In the genomic region with DNA sequence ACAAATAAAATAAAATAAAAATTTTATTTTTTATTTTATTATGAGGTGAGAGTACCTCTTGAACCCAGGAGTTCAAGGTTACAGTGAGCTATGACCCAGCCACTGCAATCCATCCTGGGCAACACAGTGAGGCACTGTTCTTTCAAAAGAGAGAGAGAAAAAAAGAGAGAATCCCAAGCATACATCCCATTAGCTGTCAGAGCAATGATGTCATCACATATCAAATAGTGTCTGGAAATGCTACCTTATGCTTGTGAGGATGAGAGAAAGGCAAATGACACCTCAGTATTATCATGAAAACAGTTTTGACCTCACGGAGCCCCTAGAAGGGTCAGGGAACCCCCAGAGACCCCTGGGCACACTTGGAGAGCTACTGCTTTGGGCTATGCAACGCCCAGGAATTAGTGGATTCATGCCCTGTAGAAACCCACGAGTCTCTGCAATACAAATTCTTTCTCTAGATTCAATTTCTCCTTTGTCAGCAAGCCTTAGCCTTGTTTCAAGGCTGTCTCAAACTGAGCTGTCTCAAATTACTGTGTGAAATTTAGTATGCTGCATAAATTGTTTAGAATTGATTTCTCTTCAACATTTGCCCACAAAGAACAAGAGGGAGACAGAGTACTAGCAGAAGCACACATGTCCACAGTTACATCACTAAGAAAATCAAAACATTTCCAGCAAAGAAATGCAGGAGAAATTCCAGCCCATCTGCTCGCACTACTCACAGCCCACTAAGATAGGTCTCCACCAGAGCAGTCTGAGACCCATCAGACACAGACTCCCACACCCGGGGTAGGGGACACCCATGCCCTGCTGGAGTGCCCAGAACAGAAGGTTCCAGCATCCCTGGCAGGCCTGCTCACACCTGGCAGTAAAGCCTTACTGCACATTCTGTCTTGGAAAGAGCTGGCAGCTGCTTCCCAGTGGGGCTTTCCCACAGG, we compare ENCODE assay signal across 10 cellular contexts. TPM values are rescaled to one million over a fixed set of nuclear protein-coding genes. Genes with fewer than 3 reads are reported as not detected.
DNase-seq lines count a peak whose midpoint lies in the region; ATAC-seq and TF ChIP-seq lines count a peak whose summit lies in the region.
"Had no signal": no experiment of that assay in that cellular context is flagged by ENCODE, and none has a peak within 500 bp of the region (broad histone marks: within the 10 kb centered on the region; RNA-seq: fewer than 3 reads in every experiment).

No MANE protein-coding gene starts in this region.

- H3K27me3 Mint-ChIP-seq in activated naive CD8-positive, alpha-beta T cell, result no peaks in the 10 kb centered on the region
- no peaks in the 10 kb centered on the region for H3K27me3 Mint-ChIP-seq in activated naive CD8-positive, alpha-beta T cell treated with anti-CD3 and anti-CD28 coated beads for 36 hours
- H3K27me3 Mint-ChIP-seq in type B pancreatic cell, result no peaks in the 10 kb centered on the region
- H3K27me3 Mint-ChIP-seq in effector memory CD8-positive, alpha-beta T cell, result no peaks in the 10 kb centered on the region
- H3K27me3 Mint-ChIP-seq: dendritic cell treated with granulocyte-macrophage colony-stimulating factor and Interleukin-4, amounts not matched to agents 40 ng/mL and 50 ng/mL, for 4 days had no signal

- peaks cover 2% of the 10 kb centered on the region for H3K36me3 Mint-ChIP-seq in activated naive CD8-positive, alpha-beta T cell
- H3K36me3 Mint-ChIP-seq in activated naive CD8-positive, alpha-beta T cell treated with anti-CD3 and anti-CD28 coated beads for 36 hours, result peaks cover 18% of the 10 kb centered on the region
- H3K36me3 Mint-ChIP-seq in type B pancreatic cell, result no peaks in the 10 kb centered on the region
- H3K36me3 Mint-ChIP-seq in effector memory CD8-positive, alpha-beta T cell (ENCODE audit: insufficient read depth), result peaks cover 18% of the 10 kb centered on the region

- H3K4me3 ChIP-seq in fibroblast of the aortic adventitia (ENCODE audit: low read depth, low read length), result no peak overlapping the region
- H3K4me3 ChIP-seq: SJSA1 had no signal

- no peak for DNase-seq in activated naive CD8-positive, alpha-beta T cell treated with anti-CD3 and anti-CD28 coated beads for 36 hours
- DNase-seq in fibroblast of the aortic adventitia (ENCODE audit: low read depth) (peak; percentile 22), type B pancreatic cell (ENCODE audit: extremely low spot score, unreplicated experiment) (no peak), NCI-H510A treated with DMSO at 0.1 percent for 48 hours (lab: John Stamatoyannopoulos, UW) (no peak)
- DNase-seq in effector memory CD8-positive, alpha-beta T cell, result no peak
- DNase-seq: NCI-H1694 treated with DMSO at 0.1 percent for 48 hours had no signal

- H3K4me3 Mint-ChIP-seq in activated naive CD8-positive, alpha-beta T cell, result no peak overlapping the region
- no peak overlapping the region for H3K4me3 Mint-ChIP-seq in activated naive CD8-positive, alpha-beta T cell treated with anti-CD3 and anti-CD28 coated beads for 36 hours
- peak overlapping the region; percentile 3 for H3K4me3 Mint-ChIP-seq in type B pancreatic cell
- no peak overlapping the region for H3K4me3 Mint-ChIP-seq in effector memory CD8-positive, alpha-beta T cell
- H3K4me3 Mint-ChIP-seq: dendritic cell treated with granulocyte-macrophage colony-stimulating factor and Interleukin-4, amounts not matched to agents 40 ng/mL and 50 ng/mL, for 4 days had no signal

- no peaks in the 10 kb centered on the region for H3K9me3 Mint-ChIP-seq in activated naive CD8-positive, alpha-beta T cell (ENCODE audit: low read depth)
- no peaks in the 10 kb centered on the region for H3K9me3 Mint-ChIP-seq in activated naive CD8-positive, alpha-beta T cell treated with anti-CD3 and anti-CD28 coated beads for 36 hours
- no peaks in the 10 kb centered on the region for H3K9me3 Mint-ChIP-seq in type B pancreatic cell
- H3K9me3 Mint-ChIP-seq in effector memory CD8-positive, alpha-beta T cell, result no peaks in the 10 kb centered on the region
- H3K9me3 Mint-ChIP-seq: dendritic cell treated with granulocyte-macrophage colony-stimulating factor and Interleukin-4, amounts not matched to agents 40 ng/mL and 50 ng/mL, for 4 days had no signal

- peak overlapping the region; percentile 66 for H3K27ac Mint-ChIP-seq in activated naive CD8-positive, alpha-beta T cell
- no peak overlapping the region for H3K27ac Mint-ChIP-seq in activated naive CD8-positive, alpha-beta T cell treated with anti-CD3 and anti-CD28 coated beads for 36 hours
- peak overlapping the region; percentile 55 for H3K27ac Mint-ChIP-seq in type B pancreatic cell
- peak overlapping the region in 1 of 2 donors; percentile 49 for H3K27ac Mint-ChIP-seq in effector memory CD8-positive, alpha-beta T cell
- H3K27ac Mint-ChIP-seq: dendritic cell treated with granulocyte-macrophage colony-stimulating factor and Interleukin-4, amounts not matched to agents 40 ng/mL and 50 ng/mL, for 4 days had no signal

- H3K4me1 Mint-ChIP-seq in activated naive CD8-positive, alpha-beta T cell (ENCODE audit: low read depth), result peaks cover 54% of the 10 kb centered on the region
- peaks cover 43% of the 10 kb centered on the region for H3K4me1 Mint-ChIP-seq in activated naive CD8-positive, alpha-beta T cell treated with anti-CD3 and anti-CD28 coated beads for 36 hours
- peaks cover 28% of the 10 kb centered on the region for H3K4me1 Mint-ChIP-seq in type B pancreatic cell (ENCODE audit: unreplicated experiment)
- peaks cover 29 to 45% of the 10 kb centered on the region in 2 donors for H3K4me1 Mint-ChIP-seq in effector memory CD8-positive, alpha-beta T cell (ENCODE audit: low read depth in 2 of 2)

- ATAC-seq in effector memory CD8-positive, alpha-beta T cell (replicated peaks), result no peak

- TF ChIP-seq CTCF in fibroblast of the aortic adventitia (IDR thresholded peaks at IDR 0.05; ENCODE audit: insufficient read depth, low read length), result no peak
- TF ChIP-seq CTCF in type B pancreatic cell (conservative IDR thresholded peaks at IDR 0.05), result no peak

RNA-seq across cellular contexts. Expression of a gene that starts 18.1 kb away (rescaled TPM):
- 10 to 100 TPM; 20.5 to 22.2 TPM for total RNA-seq in activated naive CD8-positive, alpha-beta T cell treated with anti-CD3 and anti-CD28 coated beads for 36 hours
- 29.2 and 42.7 TPM in 2 replicates for total RNA-seq in fibroblast of the aortic adventitia (ENCODE audit: low replicate concordance)
- 75.2 and 83.1 TPM in 2 replicates for total RNA-seq in type B pancreatic cell (ENCODE audit: low replicate concordance)

RNA-seq across cellular contexts. Expression of a gene that starts 27.0 kb away (rescaled TPM):
- total RNA-seq in activated naive CD8-positive, alpha-beta T cell treated with anti-CD3 and anti-CD28 coated beads for 36 hours, result not detected
- total RNA-seq in fibroblast of the aortic adventitia (ENCODE audit: low replicate concordance) (not detected in 2 replicates), type B pancreatic cell (ENCODE audit: low replicate concordance) (not detected in 2 replicates)
- total RNA-seq: H4, SJSA1 had no signal

RNA-seq across cellular contexts. Expression of a gene that starts 40.3 kb away (rescaled TPM):
- total RNA-seq in activated naive CD8-positive, alpha-beta T cell treated with anti-CD3 and anti-CD28 coated beads for 36 hours, result 10 to 100 TPM; 16.8 to 18.0 TPM
- total RNA-seq in fibroblast of the aortic adventitia (ENCODE audit: low replicate concordance), result 13.9 and 20.1 TPM in 2 replicates
- 15.7 and 19.5 TPM in 2 replicates for total RNA-seq in type B pancreatic cell (ENCODE audit: low replicate concordance)

RNA-seq across cellular contexts. Expression of a gene that starts 45.9 kb away (rescaled TPM):
- not detected for total RNA-seq in activated naive CD8-positive, alpha-beta T cell treated with anti-CD3 and anti-CD28 coated beads for 36 hours
- total RNA-seq in fibroblast of the aortic adventitia (ENCODE audit: low replicate concordance) (not detected in 2 replicates), type B pancreatic cell (ENCODE audit: low replicate concordance) (not detected in 2 replicates)
- total RNA-seq: H4, SJSA1 had no signal
